Comparison of ENCODE assay signal across 8 cellular contexts in genomic region chr19:55678121-55678671, GRCh38. TPM values are rescaled to one million over a fixed set of nuclear protein-coding genes. Genes with fewer than 3 reads are reported as not detected.
DNase-seq lines count a peak whose midpoint lies in the region; ATAC-seq, FAIRE-seq and TF ChIP-seq lines count a peak whose summit lies in the region.

No MANE protein-coding gene starts in this region.

- no peak overlapping the region for H3K9ac ChIP-seq in parathyroid adenoma

- DNase-seq in CD1c-positive myeloid dendritic cell (ENCODE audit: extremely low spot score) = peak; percentile 84
- DNase-seq in GM19239 (ENCODE audit: insufficient read length, low spot score) = peak; percentile 83
- peak; percentile 41 to 71 for DNase-seq in ascending aorta (ENCODE audit: low spot score in 2 of 2)
- DNase-seq in islet precursor cell = no peak
- DNase-seq in retina = no peak
- DNase-seq in inferior parietal cortex (ENCODE audit: extremely low spot score) = no peak

- H3K9me3 ChIP-seq in ascending aorta = no peaks in the 10 kb centered on the region
- no peaks in the 10 kb centered on the region for H3K9me3 ChIP-seq in parathyroid adenoma (ENCODE audit: control insufficient read depth, low read length)

- peak; percentile 76 for ATAC-seq in HG03159 (IDR thresholded peaks at IDR 0.05; ENCODE audit: unreplicated experiment)

- peaks cover 50% of the 10 kb centered on the region for H3K79me2 ChIP-seq in parathyroid adenoma

- H3K27me3 ChIP-seq in ascending aorta (no peaks in the 10 kb centered on the region), parathyroid adenoma (ENCODE audit: control insufficient read depth, insufficient read depth, low read length) (no peaks in the 10 kb centered on the region)

- no peak overlapping the region for H3K4me3 ChIP-seq in ascending aorta
- H3K4me3 ChIP-seq in parathyroid adenoma (ENCODE audit: low read depth, low read length) = peak overlapping the region; percentile 79

- TF ChIP-seq CTCF in ascending aorta (IDR thresholded peaks at IDR 0.05) = no peak
- no peak for TF ChIP-seq CTCF in parathyroid adenoma (IDR thresholded peaks at IDR 0.05)

- no peak overlapping the region for H2AFZ ChIP-seq in parathyroid adenoma

- intact Hi-C loops in ascending aorta (cut with DNase I) = no loop called here

- FAIRE-seq in GM19239 (lab: Jason Lieb, UNC) = peak; percentile 97

- H3K4me2 ChIP-seq in parathyroid adenoma (ENCODE audit: low read length) = peak overlapping the region; percentile 89

- H3K27ac ChIP-seq in ascending aorta (peak overlapping the region; percentile 17 to 33), parathyroid adenoma (peak overlapping the region; percentile 61)

- H3K4me1 ChIP-seq in ascending aorta = peaks cover 6 to 27% of the 10 kb centered on the region in 2 donors
- peaks cover 39% of the 10 kb centered on the region for H3K4me1 ChIP-seq in parathyroid adenoma

- H3K36me3 ChIP-seq in ascending aorta = peaks cover 40 to 71% of the 10 kb centered on the region in 2 donors
- no peaks in the 10 kb centered on the region for H3K36me3 ChIP-seq in parathyroid adenoma (ENCODE audit: control insufficient read depth, insufficient read depth, low read length)

RNA-seq across cellular contexts. Expression of gene EPN1, which starts 3.2 kb away (rescaled TPM):
- total RNA-seq in ascending aorta = 122 TPM

RNA-seq across cellular contexts. Expression of gene U2AF2, which starts 23.4 kb away (rescaled TPM):
- total RNA-seq in ascending aorta = 221 TPM

RNA-seq across cellular contexts. Expression of gene CCDC106, which starts 30.2 kb away (rescaled TPM):
- 27.6 TPM for total RNA-seq in ascending aorta

RNA-seq across cellular contexts. Expression of gene ZNF581, which starts 34.7 kb away (rescaled TPM):
- 12.1 TPM for total RNA-seq in ascending aorta

RNA-seq across cellular contexts. Expression of gene ZNF580, which starts 37.4 kb away (rescaled TPM):
- total RNA-seq in ascending aorta = 163 TPM

Comparison
In these comparisons a context has a peak if more than half of its experiments do, and no peak if none do; other contexts are left out.
1. DNase-seq: peak in CD1c-positive myeloid dendritic cell (single experiment), GM19239 (single experiment) and ascending aorta (2 of 2); none in islet precursor cell (single experiment), retina (single experiment) and inferior parietal cortex (single experiment).